In genomic region chr2:218284106-218284811, GRCh38 we compare ENCODE assay signal across 8 cellular contexts. TPM values are rescaled to one million over a fixed set of nuclear protein-coding genes. Genes with fewer than 3 reads are reported as not detected.
DNase-seq lines count a peak whose midpoint lies in the region; ATAC-seq and TF ChIP-seq lines count a peak whose summit lies in the region.

No MANE protein-coding gene starts in this region.

- no peaks in the 10 kb centered on the region for H3K36me3 Mint-ChIP-seq in neural crest cell (ENCODE audit: low read depth)

- intact Hi-C loops in colonic mucosa (cut with DNase I): no loop called here

- peak overlapping the region; percentile 26 for H3K4me3 ChIP-seq in GM12864 (ENCODE audit: low read depth, low read length)
- no peak overlapping the region for H3K4me3 ChIP-seq in colonic mucosa
- no peak overlapping the region for H3K4me3 ChIP-seq in urinary bladder (ENCODE audit: low read depth, low read length)

- H3K4me1 Mint-ChIP-seq in neural crest cell: peaks cover 18% of the 10 kb centered on the region

- H3K27ac ChIP-seq in colonic mucosa: peak overlapping the region; percentile 24
- H3K27ac ChIP-seq in urinary bladder (ENCODE audit: low read depth): peak overlapping the region; percentile 76

- peak overlapping the region; percentile 30 to 53 for H3K9ac ChIP-seq in colonic mucosa (ENCODE audit: low read depth in 2 of 2, low read length in 2 of 2)

- DNase-seq in GM12864 (ENCODE audit: low read depth) (peak; percentile 72), colonic mucosa (no peak), neural crest cell (ENCODE audit: low read depth, low spot score) (no peak), HuH-7.5 (ENCODE audit: low spot score) (no peak), DMS53 treated with DMSO at 0.1 percent for 48 hours (lab: John Stamatoyannopoulos, UW; ENCODE audit: unreplicated experiment) (no peak)
- peak; percentile 35 for DNase-seq in activated CD4-positive, alpha-beta T cell treated with anti-CD3 and anti-CD28 coated beads for 1 hour

- peak overlapping the region; percentile 62 for H3K27ac Mint-ChIP-seq in neural crest cell (ENCODE audit: unreplicated experiment)

- WGBS in urinary bladder: 59% methylated on average over 16 of the region's 16 CpGs

- H3K4me1 ChIP-seq in colonic mucosa: peaks cover 34% of the 10 kb centered on the region
- H3K4me1 ChIP-seq in urinary bladder (ENCODE audit: insufficient read depth): peaks cover 9% of the 10 kb centered on the region

- H3K4me3 Mint-ChIP-seq in neural crest cell: no peak overlapping the region

- no peaks in the 10 kb centered on the region for H3K27me3 ChIP-seq in colonic mucosa

- peaks cover 21% of the 10 kb centered on the region for H3K36me3 ChIP-seq in colonic mucosa
- peaks cover 3% of the 10 kb centered on the region for H3K36me3 ChIP-seq in urinary bladder (ENCODE audit: insufficient read depth)

- H3K9me3 Mint-ChIP-seq in neural crest cell: no peaks in the 10 kb centered on the region

- H3K9me3 ChIP-seq in colonic mucosa: no peaks in the 10 kb centered on the region

- TF ChIP-seq CTCF in GM12864 (IDR thresholded peaks at IDR 0.05; ENCODE audit: low read depth, low read length, missing control alignments) (no peak), colonic mucosa (IDR thresholded peaks at IDR 0.05) (no peak), neural crest cell (conservative IDR thresholded peaks at IDR 0.05) (no peak)

- no peaks in the 10 kb centered on the region for H3K27me3 Mint-ChIP-seq in neural crest cell (ENCODE audit: low read depth)

- ATAC-seq in HG02981 (IDR thresholded peaks at IDR 0.05; ENCODE audit: unreplicated experiment): peak; percentile 42

RNA-seq across cellular contexts. Expression of gene TMBIM1, which starts 8.0 kb away (rescaled TPM):
- total RNA-seq in colonic mucosa: 100 to 1,000 TPM; 273 to 375 TPM
- 8.0 and 8.5 TPM in 2 replicates for total RNA-seq in neural crest cell
- total RNA-seq in urinary bladder: 127 TPM
- 180 TPM for polyA plus RNA-seq in urinary bladder

RNA-seq across cellular contexts. Expression of gene PNKD, which starts 13.9 kb away (rescaled TPM):
- total RNA-seq in colonic mucosa (100 to 1,000 TPM; 109 to 136 TPM), neural crest cell (40.3 and 42.3 TPM in 2 replicates), urinary bladder (24.6 TPM)
- polyA plus RNA-seq in urinary bladder: 92.7 TPM

RNA-seq across cellular contexts. Expression of gene AAMP, which starts 14.3 kb away (rescaled TPM):
- 100 to 1,000 TPM in 1 of 2 donors, 10 to 100 TPM in 1; 96.1 to 137 TPM for total RNA-seq in colonic mucosa
- total RNA-seq in neural crest cell: 76.6 and 77.6 TPM in 2 replicates
- 75.9 TPM for total RNA-seq in urinary bladder
- polyA plus RNA-seq in urinary bladder: 139 TPM

RNA-seq across cellular contexts. Expression of gene GPBAR1, which starts 23.4 kb away (rescaled TPM):
- total RNA-seq in colonic mucosa (1 to 10 TPM; 1.1 to 1.3 TPM), neural crest cell (0.14 TPM in 1 of 2 replicates, not detected in the other), urinary bladder (1.6 TPM)
- 19.3 TPM for polyA plus RNA-seq in urinary bladder

Comparison
In these comparisons a context has a peak if more than half of its experiments do, and no peak if none do; other contexts are left out.
1. DNase-seq: peak in GM12864 (single experiment) and activated CD4-positive, alpha-beta T cell treated with anti-CD3 and anti-CD28 coated beads for 1 hour (single experiment); none in colonic mucosa (single experiment), neural crest cell (single experiment), HuH-7.5 (single experiment) and DMS53 treated with DMSO at 0.1 percent for 48 hours (single experiment).
2. RNA of gene TMBIM1, which starts 8.0 kb away (total RNA-seq): 273 to 375 TPM in colonic mucosa and 127 TPM in urinary bladder (single experiment); 8.0 to 8.5 TPM in neural crest cell; every median in the first group is over 10 times any median in the second.